ENCODE assay signal across 8 cellular contexts in genomic region chr4:48342559-48342878, GRCh38. TPM values are rescaled to one million over a fixed set of nuclear protein-coding genes. Genes with fewer than 3 reads are reported as not detected.
DNase-seq lines count a peak whose midpoint lies in the region; ATAC-seq, FAIRE-seq and TF ChIP-seq lines count a peak whose summit lies in the region.

No MANE protein-coding gene starts in this region.

- CTCF ChIA-PET in Caco-2 (lab: Charles Lee) = interaction anchor here (1.3 kb wide), 1 partner anchor 13 kb away, joined by 5 read pairs; no protein-coding TSS in a partner anchor

- H3K4me3 Mint-ChIP-seq in Caco-2 (ENCODE audit: unreplicated experiment) = peak overlapping the region; percentile 99

- no peak for TF ChIP-seq CTCF in Caco-2 (IDR thresholded peaks at IDR 0.05; ENCODE audit: insufficient read depth in 1 of 2, low read depth in 1 of 2, low read length in 1 of 2, severe bottlenecking in 1 of 2, unreplicated experiment in 1 of 2)
- TF ChIP-seq CTCF in bronchial epithelial cell (IDR thresholded peaks at IDR 0.05; ENCODE audit: insufficient read depth, low read length, severe bottlenecking) = no peak

- no peaks in the 10 kb centered on the region for H3K27me3 ChIP-seq in Caco-2 (replicated peaks; ENCODE audit: control insufficient read depth, insufficient read depth, low read length)
- H3K27me3 ChIP-seq in bronchial epithelial cell (ENCODE audit: control insufficient read depth, insufficient read depth, low read length) = no peaks in the 10 kb centered on the region
- no peaks in the 10 kb centered on the region for H3K27me3 ChIP-seq in mucosa of stomach (ENCODE audit: control insufficient read depth, insufficient read depth, low read length)

- peak overlapping the region; percentile 89 for H3K9ac ChIP-seq in mucosa of stomach (ENCODE audit: low read length)

- FAIRE-seq in bronchial epithelial cell (lab: Jason Lieb, UNC) = no peak

- POLR2A ChIA-PET in Caco-2 (lab: Charles Lee) = interaction anchor here (0.5 to 0.7 kb wide), 2 partner anchors 126 to 325 kb away, joined by 3 to 6 read pairs; no protein-coding TSS in a partner anchor

- no peaks in the 10 kb centered on the region for H3K27me3 Mint-ChIP-seq in Caco-2 (ENCODE audit: insufficient read depth, unreplicated experiment)

- H3K4me1 Mint-ChIP-seq in Caco-2 (ENCODE audit: low read depth, unreplicated experiment) = peaks cover 27% of the 10 kb centered on the region

- intact Hi-C loops in Caco-2 (cut with micrococcal nuclease; ENCODE audit: unreplicated experiment) = no loop called here

- peak overlapping the region; percentile 95 for H3K27ac Mint-ChIP-seq in Caco-2 (ENCODE audit: unreplicated experiment)

- H3K36me3 ChIP-seq in Caco-2 (ENCODE audit: control insufficient read depth, insufficient read depth, low read length) (no peaks in the 10 kb centered on the region), bronchial epithelial cell (ENCODE audit: control insufficient read depth, insufficient read depth, low read length) (no peaks in the 10 kb centered on the region), mucosa of stomach (ENCODE audit: control insufficient read depth, insufficient read depth, low read length) (no peaks in the 10 kb centered on the region)

- ATAC-seq in HG03469 (IDR thresholded peaks at IDR 0.05; ENCODE audit: unreplicated experiment) = no peak
- ATAC-seq in HG02759 (IDR thresholded peaks at IDR 0.05; ENCODE audit: unreplicated experiment) = no peak

- BruUV-seq in Caco-2 (replicated peaks; lab: Mats Ljungman, UMichigan) = no TSS peak

- H3K4me3 ChIP-seq in Caco-2 (ENCODE audit: low read depth, low read length) (peak overlapping the region; percentile 71), bronchial epithelial cell (ENCODE audit: low read depth, low read length) (peak overlapping the region; percentile 79), mucosa of stomach (ENCODE audit: low read length) (peak overlapping the region; percentile 12)

- no peak for DNase-seq in Caco-2
- DNase-seq in NCI-H748 (lab: John Stamatoyannopoulos, UW; ENCODE audit: unreplicated experiment) = peak; percentile 27
- no peak for DNase-seq in bronchial epithelial cell (ENCODE audit: low read depth)
- no peak for DNase-seq in NCI-H146 treated with DMSO at 0.1 percent for 48 hours (lab: John Stamatoyannopoulos, UW; ENCODE audit: unreplicated experiment)
- DNase-seq in A172 (ENCODE audit: low spot score) = no peak

- H3K9me3 ChIP-seq in Caco-2 (no peaks in the 10 kb centered on the region), mucosa of stomach (ENCODE audit: control insufficient read depth, low read length) (no peaks in the 10 kb centered on the region)

- H3K4me1 ChIP-seq in Caco-2 (peaks cover 34% of the 10 kb centered on the region), mucosa of stomach (ENCODE audit: control insufficient read depth, insufficient read depth, low read length) (peaks cover 21% of the 10 kb centered on the region)

- H3K36me3 Mint-ChIP-seq in Caco-2 (ENCODE audit: insufficient read depth, unreplicated experiment) = peaks cover 12% of the 10 kb centered on the region

- H3K9me3 Mint-ChIP-seq in Caco-2 (ENCODE audit: unreplicated experiment) = no peaks in the 10 kb centered on the region

RNA-seq across cellular contexts. Expression of gene SLAIN2, which starts 1.2 kb away (rescaled TPM):
- 44.8 and 46.6 TPM in 2 replicates for total RNA-seq in Caco-2 (2022)
- total RNA-seq in bronchial epithelial cell = 28.7 and 30.3 TPM in 2 replicates
- total RNA-seq in A172 (2014; rRNA removed; shearing (Covaris generic)) = 38.1 and 41.7 TPM in 2 replicates

Comparison
In these comparisons a context has a peak if more than half of its experiments do, and no peak if none do; other contexts are left out.
1. H3K4me3 ChIP-seq: peak in every context shown above with its lines; median percentile 79 in bronchial epithelial cell; 71 in Caco-2; 12 in mucosa of stomach.